18 cellular contexts compared by ENCODE assay signal in genomic region chr11:11261629-11262028, GRCh38.
A peak's percentile ranks its signal among the peaks of the same experiment; 100 is the strongest.
DNase-seq lines count a peak whose midpoint lies in the region; ATAC-seq and TF ChIP-seq lines count a peak whose summit lies in the region.
"Had no signal": no experiment of that assay in that cellular context is flagged by ENCODE, and none has a peak within 500 bp of the region (broad histone marks: within the 10 kb centered on the region; RNA-seq: fewer than 3 reads in every experiment).

No MANE protein-coding gene starts in this region.

- H3K4me1 ChIP-seq in colonic mucosa = no peaks in the 10 kb centered on the region
- H3K4me1 ChIP-seq in trophoblast cell (ENCODE audit: control insufficient read depth in 1 of 2, insufficient read depth in 2 of 2, low read length in 2 of 2) = peaks cover 6 to 9% of the 10 kb centered on the region in 2 experiments
- H3K4me1 ChIP-seq: foreskin keratinocyte had no signal

- no peak overlapping the region for H2AFZ ChIP-seq in trophoblast cell (ENCODE audit: insufficient read depth, low read length, poor library complexity)

- no peak overlapping the region for H3K9ac ChIP-seq in colonic mucosa (ENCODE audit: low read depth in 2 of 2, low read length in 2 of 2)
- no peak overlapping the region for H3K9ac ChIP-seq in trophoblast cell (ENCODE audit: low read length)

- no peak overlapping the region for H3K4me3 Mint-ChIP-seq in type B pancreatic cell
- no peak overlapping the region for H3K4me3 Mint-ChIP-seq in T-helper 17 cell
- H3K4me3 Mint-ChIP-seq: activated naive CD8-positive, alpha-beta T cell treated with anti-CD3 and anti-CD28 coated beads, Interleukin-2, amount 10 ng/mL, durations not matched to agents 7 days and 5 days had no signal

- ATAC-seq in GM18858 (IDR thresholded peaks at IDR 0.05; ENCODE audit: unreplicated experiment) (peak; percentile 55), GM21723 (IDR thresholded peaks at IDR 0.05; ENCODE audit: unreplicated experiment) (peak; percentile 37), HG03432 (IDR thresholded peaks at IDR 0.05; ENCODE audit: unreplicated experiment) (peak; percentile 63), T-helper 17 cell (no peak)
- ATAC-seq: foreskin keratinocyte, left ventricle myocardium superior had no signal

- H3K4me1 Mint-ChIP-seq in type B pancreatic cell (ENCODE audit: unreplicated experiment) (peaks cover 14% of the 10 kb centered on the region), T-helper 17 cell (peaks cover 15% of the 10 kb centered on the region)

- no peak overlapping the region for H2AK5ac ChIP-seq in trophoblast cell (ENCODE audit: low read length)

- no peak overlapping the region for H4K12ac ChIP-seq in trophoblast cell (ENCODE audit: low read depth, low read length)

- H3K27ac ChIP-seq in colonic mucosa (no peak overlapping the region), trophoblast cell (ENCODE audit: low read depth, low read length) (no peak overlapping the region)
- H3K27ac ChIP-seq: foreskin keratinocyte had no signal

- no peak overlapping the region for H2BK120ac ChIP-seq in trophoblast cell (ENCODE audit: insufficient read depth, low read length, poor library complexity)

- no peak overlapping the region for H3K14ac ChIP-seq in trophoblast cell (ENCODE audit: low read length)

- no peak overlapping the region for H4K91ac ChIP-seq in trophoblast cell (ENCODE audit: low read depth, low read length)

- no peaks in the 10 kb centered on the region for H3K9me3 Mint-ChIP-seq in type B pancreatic cell
- H3K9me3 Mint-ChIP-seq: activated naive CD8-positive, alpha-beta T cell treated with anti-CD3 and anti-CD28 coated beads, Interleukin-2, amount 10 ng/mL, durations not matched to agents 7 days and 5 days had no signal

- H3K27me3 ChIP-seq in colonic mucosa (no peaks in the 10 kb centered on the region), trophoblast cell (ENCODE audit: insufficient read depth, low read length) (no peaks in the 10 kb centered on the region)

- H3K9me3 ChIP-seq in T-helper 17 cell (ENCODE audit: control insufficient read depth, low read length, poor library complexity, severe bottlenecking) (no peaks in the 10 kb centered on the region), colonic mucosa (no peaks in the 10 kb centered on the region), trophoblast cell (ENCODE audit: insufficient read depth, low read depth, low read length) (no peaks in the 10 kb centered on the region)

- peaks cover 39% of the 10 kb centered on the region for H3K27me3 Mint-ChIP-seq in type B pancreatic cell
- H3K27me3 Mint-ChIP-seq in T-helper 17 cell = peaks cover 51% of the 10 kb centered on the region
- H3K27me3 Mint-ChIP-seq: progenitor cell of endocrine pancreas had no signal

- no peaks in the 10 kb centered on the region for H3K79me1 ChIP-seq in trophoblast cell (ENCODE audit: low read length)

- H2BK5ac ChIP-seq in trophoblast cell (ENCODE audit: low read depth, low read length, poor library complexity) = no peak overlapping the region

- no peak overlapping the region for H3K4me3 ChIP-seq in colonic mucosa
- no peak overlapping the region for H3K4me3 ChIP-seq in trophoblast cell (ENCODE audit: low read depth, low read length)

- no peak overlapping the region for H4K8ac ChIP-seq in trophoblast cell (ENCODE audit: low read depth, low read length)

- H3K4me2 ChIP-seq in trophoblast cell (ENCODE audit: low read length) = no peak overlapping the region

- H3K18ac ChIP-seq in trophoblast cell (ENCODE audit: low read length) = no peak overlapping the region

- H3K4ac ChIP-seq in trophoblast cell (ENCODE audit: low read depth, low read length) = no peak overlapping the region

- H3K36me3 Mint-ChIP-seq in type B pancreatic cell (no peaks in the 10 kb centered on the region), T-helper 17 cell (ENCODE audit: low read depth) (no peaks in the 10 kb centered on the region)
- H3K36me3 Mint-ChIP-seq: activated naive CD8-positive, alpha-beta T cell treated with anti-CD3 and anti-CD28 coated beads, Interleukin-2, amount 10 ng/mL, durations not matched to agents 7 days and 5 days had no signal

- no peak overlapping the region for H2BK12ac ChIP-seq in trophoblast cell (ENCODE audit: low read length)

- WGBS in trophoblast cell (ENCODE audit: extremely low coverage, insufficient coverage, insufficient read length) = no CpG with 5 or more reads among the region's 5 CpGs

- H3K27ac Mint-ChIP-seq in type B pancreatic cell (no peak overlapping the region), T-helper 17 cell (no peak overlapping the region)
- H3K27ac Mint-ChIP-seq: activated naive CD8-positive, alpha-beta T cell treated with anti-CD3 and anti-CD28 coated beads, Interleukin-2, amount 10 ng/mL, durations not matched to agents 7 days and 5 days; progenitor cell of endocrine pancreas had no signal

- DNase-seq in islet precursor cell (peak; percentile 41), type B pancreatic cell (ENCODE audit: extremely low spot score, unreplicated experiment) (no peak), T-helper 17 cell (no peak), colonic mucosa (no peak), trophoblast cell (no peak)
- DNase-seq: activated CD4-positive, CD25-positive, alpha-beta regulatory T cell treated with anti-CD3 and anti-CD28 coated beads, Interleukin-2, amount 50 U/mL, for 72 hours; activated naive CD8-positive, alpha-beta T cell treated with anti-CD3 and anti-CD28 coated beads, Interleukin-2, amount 10 ng/mL, durations not matched to agents 7 days and 5 days; activated T-cell treated with anti-CD3 and anti-CD28 coated beads for 4 hours; foreskin keratinocyte; KG1; left ventricle myocardium superior; NCI-H1417 treated with DMSO at 0.1 percent for 48 hours; NCI-H446; stimulated activated CD4-positive, alpha-beta T cell treated with anti-CD3 and anti-CD28 coated beads, Interleukin-12 subunit alpha, Interleukin-12 subunit beta, amount 100 ng/mL, for 4 hours had no signal

- TF ChIP-seq CTCF in type B pancreatic cell (conservative IDR thresholded peaks at IDR 0.05) = no peak
- no peak for TF ChIP-seq CTCF in colonic mucosa (IDR thresholded peaks at IDR 0.05)

- intact Hi-C loops in colonic mucosa (cut with DNase I) = loop anchor here (10.0 kb wide), 2 partner anchors 227 to 467 kb away; no protein-coding TSS in a partner anchor

- H3K23ac ChIP-seq in trophoblast cell (ENCODE audit: low read length) = no peak overlapping the region

- H3K79me2 ChIP-seq in trophoblast cell (ENCODE audit: control insufficient read depth, insufficient read depth, low read length, poor library complexity) = no peaks in the 10 kb centered on the region

- H3K36me3 ChIP-seq in colonic mucosa (no peaks in the 10 kb centered on the region), trophoblast cell (ENCODE audit: control insufficient read depth in 1 of 2, insufficient read depth in 2 of 2, low read length in 2 of 2) (no peaks in the 10 kb centered on the region)
